8 cellular contexts compared by ENCODE assay signal in genomic region chr2:230007931-230008707, GRCh38.
A peak's percentile ranks its signal among the peaks of the same experiment; 100 is the strongest.
DNase-seq lines count a peak whose midpoint lies in the region; ATAC-seq and TF ChIP-seq lines count a peak whose summit lies in the region.

No MANE protein-coding gene starts in this region.

- peak; percentile 98 for ATAC-seq in left lobe of liver
- no peak for ATAC-seq in HG03196 (IDR thresholded peaks at IDR 0.05; ENCODE audit: unreplicated experiment)

- POLR2A ChIA-PET in HEK293T (lab: Yijun Ruan, JAX): no interaction called here

- CTCF ChIA-PET in HEK293T (lab: Yijun Ruan, JAX): interaction anchor here (0.5 to 1.5 kb wide), 3 partner anchors 11 to 151 kb away, joined by 3 to 10 read pairs (median 3); no protein-coding TSS in a partner anchor

- peak; percentile 89 for TF ChIP-seq CTCF in choroid plexus epithelial cell (conservative IDR thresholded peaks at IDR 0.05; ENCODE audit: low read depth, low read length)

- DNase-seq in COR-L47 (lab: John Stamatoyannopoulos, UW): peak; percentile 30
- DNase-seq in HEK293T (ENCODE audit: extremely low spot score): peak; percentile 58
- DNase-seq in NCI-H510A (lab: John Stamatoyannopoulos, UW): peak; percentile 47
- peak; percentile 78 to 86 for DNase-seq in activated CD4-positive, alpha-beta T cell treated with anti-CD3 and anti-CD28 coated beads for 4 hours
- peak; percentile 88 for DNase-seq in choroid plexus epithelial cell (ENCODE audit: low read depth)
- DNase-seq in left lobe of liver (ENCODE audit: low spot score): peak; percentile 83
- DNase-seq in stimulated activated CD4-positive, alpha-beta T cell treated with anti-CD3 and anti-CD28 coated beads, Interleukin-2, amount 100 ng/mL, for 48 hours: peak; percentile 83 to 84

- no peak overlapping the region for H3K4me3 ChIP-seq in choroid plexus epithelial cell (ENCODE audit: low read depth, low read length)

TF ChIP-seq in HEK293T, 16 proteins besides CTCF, POLR2A, EP300 and RAD21:
- TF ChIP-seq FOXM1 (IDR thresholded peaks at IDR 0.05; ENCODE audit: borderline replicate concordance) (no peak), L3MBTL2 (conservative IDR thresholded peaks at IDR 0.05) (no peak), CTBP1 (IDR thresholded peaks at IDR 0.05; ENCODE audit: borderline replicate concordance) (no peak), PKNOX1 (IDR thresholded peaks at IDR 0.05) (no peak), SP1 (IDR thresholded peaks at IDR 0.05) (no peak), HDGF (IDR thresholded peaks at IDR 0.05; ENCODE audit: borderline replicate concordance) (no peak), FOXK2 (IDR thresholded peaks at IDR 0.05) (no peak), ARNT (IDR thresholded peaks at IDR 0.05) (no peak), ZNF384 (IDR thresholded peaks at IDR 0.05) (no peak), FOXA1 (IDR thresholded peaks at IDR 0.05) (no peak), TARDBP (IDR thresholded peaks at IDR 0.05) (no peak), SUZ12 (IDR thresholded peaks at IDR 0.05) (no peak), NFRKB (IDR thresholded peaks at IDR 0.05) (no peak), LEF1 (IDR thresholded peaks at IDR 0.05; ENCODE audit: borderline replicate concordance) (no peak), BHLHE40 (IDR thresholded peaks at IDR 0.05; ENCODE audit: borderline replicate concordance) (no peak), ELF4 (IDR thresholded peaks at IDR 0.05) (no peak)

Comparison
In these comparisons a context has a peak if more than half of its experiments do, and no peak if none do; other contexts are left out.
1. DNase-seq: peak in every context shown above with its lines; median percentile 88 in choroid plexus epithelial cell; 84 in stimulated activated CD4-positive, alpha-beta T cell treated with anti-CD3 and anti-CD28 coated beads, Interleukin-2, amount 100 ng/mL, for 48 hours; 83 in left lobe of liver; 82 in activated CD4-positive, alpha-beta T cell treated with anti-CD3 and anti-CD28 coated beads for 4 hours; 58 in HEK293T; 47 in NCI-H510A; 30 in COR-L47.